ENCODE assay signal across 8 cellular contexts in the genomic region with DNA sequence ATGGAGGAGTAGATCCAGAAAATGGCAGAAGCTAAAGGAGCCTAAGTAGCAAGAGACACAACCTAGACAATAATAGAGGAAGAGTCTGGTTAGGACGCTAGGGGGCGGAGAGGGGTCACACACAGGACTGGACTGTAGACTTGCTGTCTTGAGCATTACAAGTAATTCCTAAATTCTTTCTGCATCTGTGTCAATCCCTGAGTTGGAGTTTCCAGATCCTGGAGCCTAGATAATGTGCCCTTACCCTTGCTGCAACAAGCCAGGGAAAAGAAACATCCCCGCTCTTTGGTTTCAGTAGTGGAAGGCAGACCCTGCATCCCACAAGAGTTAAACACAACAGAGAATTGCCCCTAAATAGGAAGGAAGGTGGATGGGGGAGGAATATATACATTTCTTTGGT. TPM values are rescaled to one million over a fixed set of nuclear protein-coding genes. Genes with fewer than 3 reads are reported as not detected.
A peak's percentile ranks its signal among the peaks of the same experiment; 100 is the strongest.
DNase-seq lines count a peak whose midpoint lies in the region; ATAC-seq, FAIRE-seq and TF ChIP-seq lines count a peak whose summit lies in the region.

No MANE protein-coding gene starts in this region.

- H3K36me3 ChIP-seq in GM12878 (ENCODE audit: control insufficient read depth in 2 of 2, insufficient read depth in 2 of 2, low read length in 1 of 2), result no peaks in the 10 kb centered on the region

- no peak overlapping the region for H3K4me2 ChIP-seq in GM12878 (ENCODE audit: control insufficient read depth, insufficient read depth)

- POLR2A ChIA-PET in AG04449 (lab: Yijun Ruan, JAX), result no interaction called here
- POLR2A ChIA-PET in GM12878 (lab: Charles Lee), result interaction anchor here (1.5 kb wide), 1 partner anchor 21 kb away, joined by 4 read pairs; no protein-coding TSS in a partner anchor

- peak; percentile 24 for DNase-seq in AG04449 (ENCODE audit: low read depth, low spot score)
- DNase-seq in NCI-H1092 (lab: John Stamatoyannopoulos, UW), result peak; percentile 9
- peak; percentile 67 for DNase-seq in SK-N-DZ (ENCODE audit: low spot score)
- no peak for DNase-seq in GM12878 (ENCODE audit: low read depth, low spot score)
- peak; percentile 82 for DNase-seq in iPS-NIHi11 (ENCODE audit: low spot score)
- peak; percentile 46 for DNase-seq in stimulated activated CD4-positive, alpha-beta T cell treated with anti-CD3 and anti-CD28 coated beads, Interleukin-12 subunit alpha, Interleukin-12 subunit beta, amount 100 ng/mL, for 4 hours

- no peaks in the 10 kb centered on the region for H3K4me1 ChIP-seq in GM12878 (ENCODE audit: control insufficient read depth, insufficient read depth, low read length)

- no peak for TF ChIP-seq POLR2A in GM12878 (IDR thresholded peaks at IDR 0.05; ENCODE audit: low read depth, low read length)

- H3K9me3 ChIP-seq in GM12878 (replicated peaks; ENCODE audit: control insufficient read depth, insufficient read depth, low read length), result no peaks in the 10 kb centered on the region

- no peak overlapping the region for H2AFZ ChIP-seq in GM12878 (ENCODE audit: control insufficient read depth, low read depth, low read length)

- TF ChIP-seq CTCF in AG04449 (IDR thresholded peaks at IDR 0.05; ENCODE audit: insufficient read depth, low read length, missing control alignments) (peak; percentile 81), GM12878 (IDR thresholded peaks at IDR 0.05 in 2 of 3, conservative IDR thresholded peaks at IDR 0.05 in 1 of 3; ENCODE audit: control insufficient read depth in 2 of 3, extremely low read depth in 1 of 3, insufficient read depth in 1 of 3, low read depth in 3 of 3, low read length in 3 of 3) (peak; percentile 85 to 86 (median 86))

- TF ChIP-seq EP300 in GM12878 (IDR thresholded peaks at IDR 0.05; ENCODE audit: borderline replicate concordance in 1 of 2, control insufficient read depth in 1 of 2, low read depth in 2 of 2, low read length in 2 of 2), result no peak

- peak; percentile 83 for TF ChIP-seq RAD21 in GM12878 (IDR thresholded peaks at IDR 0.05; ENCODE audit: insufficient read depth, low read depth, low read length)

- ATAC-seq in GM18502 (IDR thresholded peaks at IDR 0.05; ENCODE audit: poor library complexity, unreplicated experiment) (peak; percentile 97), HG02840 (IDR thresholded peaks at IDR 0.05; ENCODE audit: low FRiP score, unreplicated experiment) (peak; percentile 80), GM12878 (peak; percentile 100)

- SMC1A ChIA-PET in GM12878 (lab: Charles Lee; ENCODE audit: uncharacterized antibody, unreplicated experiment), result interaction anchor here (0.6 to 2.9 kb wide), 41 partner anchors 9 to 260 kb away, joined by 3 to 49 read pairs (median 4); partner anchors contain the start of genes CCDC73 and QSER1

- no TSS peak for BruUV-seq in GM12878 (replicated peaks; lab: Mats Ljungman, UMichigan)

- intact Hi-C loops in GM12878 (cut with micrococcal nuclease; ENCODE audit: unreplicated experiment), result loop anchor here (2.0 kb wide), 1 partner anchor 255 kb away; no protein-coding TSS in a partner anchor

- CTCF ChIA-PET in AG04449 (lab: Yijun Ruan, JAX), result interaction anchor here (0.6 to 2.6 kb wide), 19 partner anchors 9 to 485 kb away, joined by 3 to 18 read pairs (median 4); partner anchors contain the start of gene CCDC73
- CTCF ChIA-PET in GM12878 (lab: Yijun Ruan, JAX), result interaction anchor here (0.6 to 3.1 kb wide), 64 partner anchors 9 to 536 kb away, joined by 3 to 54 read pairs (median 4); partner anchors contain the start of genes CCDC73 and QSER1

- in situ Hi-C loops in GM12878 (cut with MboI), result loop anchor here (10.0 kb wide), 1 partner anchor 255 kb away; no protein-coding TSS in a partner anchor

- no peak overlapping the region for H3K27ac ChIP-seq in GM12878 (ENCODE audit: control insufficient read depth, insufficient read depth)

- FAIRE-seq in GM12878 (lab: Jason Lieb, UNC), result peak; percentile 93

- 35% methylated on average over 3 of the region's 3 CpGs for WGBS in GM12878 (ENCODE audit: insufficient coverage, insufficient replicate concordance, low lambda C conversion rate, missing lambda C conversion rate)

- no peaks in the 10 kb centered on the region for H4K20me1 ChIP-seq in GM12878 (ENCODE audit: control insufficient read depth, insufficient read depth)

- H3K9ac ChIP-seq in GM12878 (ENCODE audit: control insufficient read depth, insufficient read depth, low read length), result no peak overlapping the region

- H3K4me3 ChIP-seq in AG04449 (ENCODE audit: low read depth, low read length) (no peak overlapping the region), GM12878 (no peak overlapping the region)

- H3K27me3 ChIP-seq in GM12878 (replicated peaks in 1 of 2; ENCODE audit: control insufficient read depth in 2 of 2, insufficient read depth in 2 of 2, low read length in 1 of 2), result no peaks in the 10 kb centered on the region

- no peaks in the 10 kb centered on the region for H3K79me2 ChIP-seq in GM12878 (ENCODE audit: control insufficient read depth, insufficient read depth, low read length)

- RAD21 ChIA-PET in GM12878 (lab: Charles Lee; ENCODE audit: unreplicated experiment), result interaction anchor here (0.8 to 2.5 kb wide), 22 partner anchors 19 to 260 kb away, joined by 3 to 36 read pairs (median 4); partner anchors contain the start of gene QSER1

TF ChIP-seq in GM12878, 131 proteins besides CTCF, POLR2A, EP300 and RAD21 (continues in another document):
- TF ChIP-seq RUNX3 (IDR thresholded peaks at IDR 0.05; ENCODE audit: low read length) (peak; percentile 21; the same call in 1 of the 2 replicates), SMC3 (IDR thresholded peaks at IDR 0.05; ENCODE audit: borderline replicate concordance, low read length) (peak; percentile 79), YY1 (IDR thresholded peaks at IDR 0.05; ENCODE audit: low read depth, low read length) (peak; percentile 74), PML (IDR thresholded peaks at IDR 0.05; ENCODE audit: low read length) (no peak), E2F8 (IDR thresholded peaks at IDR 0.05; ENCODE audit: low read depth, partially characterized antibody) (no peak), FOXK2 (IDR thresholded peaks at IDR 0.05) (no peak)

RNA-seq across cellular contexts. Expression of gene CCDC73, which starts 14.9 kb away (rescaled TPM):
- polyA plus RNA-seq in SK-N-DZ (2014; cell fraction: cytosol; rRNA removed), result not detected in 2 replicates
- not detected in 2 replicates for polyA plus RNA-seq in SK-N-DZ (2014; cell fraction: nucleus; rRNA removed)
- 0.46 and 0.78 TPM in 2 replicates for total RNA-seq in GM12878 (2013; cell fraction: nucleolus; rRNA removed)
- 0.16 and 0.23 TPM in 2 replicates for total RNA-seq in GM12878 (2014; rRNA removed)
- total RNA-seq in GM12878 (2014; rRNA removed; fragmentation: Illumina TruSeq; extraction: Trizol), result 0.27 and 0.78 TPM in 2 replicates
- 0.05 and 0.11 TPM in 2 replicates for total RNA-seq in GM12878 (2021)
- polyA plus RNA-seq in GM12878 (2011; ENCODE audit: low read depth), result 0.08 TPM
- 0.16 and 0.32 TPM in 2 replicates for polyA plus RNA-seq in GM12878 (2011; rRNA removed)
- polyA plus RNA-seq in GM12878 (2011; cell fraction: cytosol; rRNA removed), result 0.03 and 0.05 TPM in 2 replicates
- 0.12 and 0.18 TPM in 2 replicates for polyA plus RNA-seq in GM12878 (2011; cell fraction: nucleus; rRNA removed)
- 0.10 and 0.24 TPM in 2 replicates for polyA plus RNA-seq in GM12878 (2012)
- polyA plus RNA-seq in GM12878 (2014; fragmentation: Illumina TruSeq; extraction: Trizol), result 0.10 TPM in 1 of 2 replicates, not detected in the other
- under 1 TPM; 0.11 to 0.57 TPM for polyA plus RNA-seq in GM12878 (2014; fragmentation: Nextera tagmentation; extraction: Ambion mirVana)
- polyA plus RNA-seq in GM12878 (2014; rRNA removed), result 0.05 and 0.09 TPM in 2 replicates
- polyA plus RNA-seq in GM12878 (2016; fragmentation: Nextera tagmentation; extraction: Ambion mirVana), result under 1 TPM; 0.05 to 0.20 TPM
- polyA minus RNA-seq in GM12878 (2011; rRNA and poly(A)+ RNA removed), result 0.07 and 0.10 TPM in 2 replicates
- not detected in 2 replicates for polyA minus RNA-seq in GM12878 (2011; cell fraction: cytosol; rRNA and poly(A)+ RNA removed)
- polyA minus RNA-seq in GM12878 (2011; cell fraction: nucleus; rRNA and poly(A)+ RNA removed), result 0.24 and 0.38 TPM in 2 replicates

RNA-seq across cellular contexts. Expression of gene PRRG4, which starts 20.4 kb away (rescaled TPM):
- not detected in 2 replicates for polyA plus RNA-seq in SK-N-DZ (2014; cell fraction: cytosol; rRNA removed)
- not detected in 2 replicates for polyA plus RNA-seq in SK-N-DZ (2014; cell fraction: nucleus; rRNA removed)
- total RNA-seq in GM12878 (2013; cell fraction: nucleolus; rRNA removed), result 3.3 and 3.5 TPM in 2 replicates
- total RNA-seq in GM12878 (2014; rRNA removed) (2.3 and 2.8 TPM in 2 replicates), GM12878 (2014; rRNA removed; fragmentation: Illumina TruSeq; extraction: Trizol) (2.5 and 2.6 TPM in 2 replicates), GM12878 (2021) (2.1 and 2.7 TPM in 2 replicates)
- 0.52 TPM for polyA plus RNA-seq in GM12878 (2011; ENCODE audit: low read depth)
- polyA plus RNA-seq in GM12878 (2011; rRNA removed) (4.9 and 6.2 TPM in 2 replicates), GM12878 (2014; fragmentation: Illumina TruSeq; extraction: Trizol) (2.5 and 3.2 TPM in 2 replicates), GM12878 (2014; fragmentation: Nextera tagmentation; extraction: Ambion mirVana) (1 to 10 TPM; 1.0 to 1.1 TPM), GM12878 (2014; rRNA removed) (1.5 and 1.7 TPM in 2 replicates), GM12878 (2016; fragmentation: Nextera tagmentation; extraction: Ambion mirVana) (under 1 TPM; 0.55 to 0.63 TPM)
- polyA plus RNA-seq in GM12878 (2011; cell fraction: cytosol; rRNA removed), result 2.4 and 2.7 TPM in 2 replicates
- 1.2 and 1.4 TPM in 2 replicates for polyA plus RNA-seq in GM12878 (2011; cell fraction: nucleus; rRNA removed)
- 0.81 and 0.88 TPM in 2 replicates for polyA plus RNA-seq in GM12878 (2012)
- 2.5 and 2.7 TPM in 2 replicates for polyA minus RNA-seq in GM12878 (2011; rRNA and poly(A)+ RNA removed)
- 1.1 and 2.2 TPM in 2 replicates for polyA minus RNA-seq in GM12878 (2011; cell fraction: cytosol; rRNA and poly(A)+ RNA removed)
- 0.73 and 1.6 TPM in 2 replicates for polyA minus RNA-seq in GM12878 (2011; cell fraction: nucleus; rRNA and poly(A)+ RNA removed)
